ENCODE assay signal across 11 cellular contexts in the genomic region with DNA sequence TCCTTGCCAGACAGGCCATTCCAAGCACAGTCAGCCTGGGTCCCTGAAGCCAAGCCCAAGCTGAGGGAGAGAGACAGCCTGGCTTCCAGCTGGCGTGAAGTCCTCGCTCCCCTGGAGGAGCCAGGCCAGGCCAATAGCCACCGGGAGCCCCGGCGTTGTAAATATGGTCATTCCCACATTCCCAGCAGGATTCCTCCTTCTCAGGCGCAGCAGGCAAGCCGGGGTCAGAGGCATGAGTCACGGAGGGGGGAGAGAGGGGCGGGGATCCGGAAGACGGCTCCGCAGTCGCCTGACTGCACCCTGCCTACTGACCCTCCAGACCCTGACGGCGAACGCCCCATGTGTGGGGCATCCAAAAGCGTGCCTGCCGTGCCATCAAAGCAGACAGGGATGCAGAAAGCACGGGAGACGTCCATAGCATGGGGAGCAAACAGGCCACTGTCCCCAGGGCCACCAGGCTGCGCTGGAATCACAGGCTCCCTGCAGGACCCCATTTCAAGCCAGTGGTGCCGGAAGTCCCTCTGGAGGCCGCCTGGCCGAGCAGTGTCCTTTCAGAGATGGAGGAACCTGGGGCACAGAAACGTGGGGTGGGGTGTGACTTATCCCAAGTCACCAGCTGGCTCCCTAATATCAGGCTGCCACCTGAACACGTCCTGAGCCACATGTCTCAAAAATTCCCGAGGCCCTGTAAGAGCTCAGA. TPM values are rescaled to one million over a fixed set of nuclear protein-coding genes. Genes with fewer than 3 reads are reported as not detected.
A peak's percentile ranks its signal among the peaks of the same experiment; 100 is the strongest.
DNase-seq lines count a peak whose midpoint lies in the region; ATAC-seq and TF ChIP-seq lines count a peak whose summit lies in the region.
"Had no signal": no experiment of that assay in that cellular context is flagged by ENCODE, and none has a peak within 500 bp of the region (broad histone marks: within the 10 kb centered on the region; RNA-seq: fewer than 3 reads in every experiment).

No MANE protein-coding gene starts in this region.

- H3K9ac ChIP-seq in mammary epithelial cell (ENCODE audit: insufficient read depth, low read length): no peak overlapping the region

- H3K27me3 Mint-ChIP-seq in mesothelial cell of epicardium (ENCODE audit: low read depth): no peaks in the 10 kb centered on the region
- peaks cover 10% of the 10 kb centered on the region for H3K27me3 Mint-ChIP-seq in activated naive CD8-positive, alpha-beta T cell treated with anti-CD3 and anti-CD28 coated beads for 36 hours

- H3K36me3 ChIP-seq in breast epithelium: no peaks in the 10 kb centered on the region
- no peaks in the 10 kb centered on the region for H3K36me3 ChIP-seq in mammary epithelial cell (ENCODE audit: insufficient read depth, low read length)
- no peaks in the 10 kb centered on the region for H3K36me3 ChIP-seq in vagina
- H3K36me3 ChIP-seq: SJSA1 had no signal

- TF ChIP-seq POLR2A in breast epithelium (IDR thresholded peaks at IDR 0.05): no peak
- no peak for TF ChIP-seq POLR2A in vagina (IDR thresholded peaks at IDR 0.05)

- WGBS in mammary epithelial cell (ENCODE audit: low coverage, missing lambda C conversion rate): 87% methylated on average over 18 of the region's 27 CpGs

- no peaks in the 10 kb centered on the region for H3K79me2 ChIP-seq in mammary epithelial cell (ENCODE audit: insufficient read depth, low read length)

- H3K9me3 ChIP-seq in breast epithelium: no peaks in the 10 kb centered on the region
- no peaks in the 10 kb centered on the region for H3K9me3 ChIP-seq in mammary epithelial cell (replicated peaks; ENCODE audit: insufficient read depth, low read length)
- H3K9me3 ChIP-seq in vagina: no peaks in the 10 kb centered on the region
- H3K9me3 ChIP-seq: A549, SJSA1 had no signal

- CTCF ChIA-PET in mammary epithelial cell (lab: Charles Lee; ENCODE audit: low non-redundant PET): no interaction called here

- no peaks in the 10 kb centered on the region for H3K9me3 Mint-ChIP-seq in mesothelial cell of epicardium
- no peaks in the 10 kb centered on the region for H3K9me3 Mint-ChIP-seq in activated naive CD8-positive, alpha-beta T cell treated with anti-CD3 and anti-CD28 coated beads for 36 hours

- H4K20me1 ChIP-seq in mammary epithelial cell (ENCODE audit: insufficient read depth, low read length): no peaks in the 10 kb centered on the region

- H3K4me3 Mint-ChIP-seq in mesothelial cell of epicardium: no peak overlapping the region
- H3K4me3 Mint-ChIP-seq in activated naive CD8-positive, alpha-beta T cell treated with anti-CD3 and anti-CD28 coated beads for 36 hours: no peak overlapping the region

- H3K4me1 ChIP-seq in breast epithelium (peaks cover 0 to 3% of the 10 kb centered on the region in 2 donors), mammary epithelial cell (ENCODE audit: insufficient read depth, low read length) (no peaks in the 10 kb centered on the region), vagina (peaks cover 78% of the 10 kb centered on the region)
- H3K4me1 ChIP-seq: A549 had no signal

- H3K4me2 ChIP-seq in mammary epithelial cell (ENCODE audit: insufficient read depth, low read depth, low read length): no peak overlapping the region
- H3K4me2 ChIP-seq: A549 had no signal

- DNase-seq in breast epithelium (ENCODE audit: low spot score in 2 of 2) (peak in 1 of 2 donors; percentile 27), mammary epithelial cell (no peak), fibroblast of gingiva (ENCODE audit: low read depth) (peak; percentile 90), mesothelial cell of epicardium (ENCODE audit: low spot score in 2 of 2, unreplicated experiment in 2 of 2) (no peak), vagina (ENCODE audit: extremely low spot score in 2 of 2) (no peak), NCI-H1092 (lab: John Stamatoyannopoulos, UW) (no peak)
- DNase-seq in activated naive CD8-positive, alpha-beta T cell treated with anti-CD3 and anti-CD28 coated beads for 36 hours: no peak
- DNase-seq: activated gamma-delta T cell had no signal

- no peak for TF ChIP-seq CTCF in breast epithelium (IDR thresholded peaks at IDR 0.05)
- no peak for TF ChIP-seq CTCF in mammary epithelial cell (conservative IDR thresholded peaks at IDR 0.05 in 1 of 2, IDR thresholded peaks at IDR 0.05 in 1 of 2; ENCODE audit: extremely low read depth in 1 of 2, insufficient read depth in 1 of 2, low read depth in 1 of 2, low read length in 2 of 2)
- no peak for TF ChIP-seq CTCF in mesothelial cell of epicardium (IDR thresholded peaks at IDR 0.05; ENCODE audit: unreplicated experiment)
- TF ChIP-seq CTCF in vagina (IDR thresholded peaks at IDR 0.05): no peak

- dilution Hi-C loops in mammary epithelial cell (cut with HindIII; ENCODE audit: low sequenced_read_pairs): loop anchor here (5.0 kb wide), 1 partner anchor 84 kb away; no protein-coding TSS in a partner anchor

- H3K27ac ChIP-seq in breast epithelium (peak overlapping the region; percentile 42 to 76), mammary epithelial cell (ENCODE audit: insufficient read depth, low read depth, low read length) (no peak overlapping the region), vagina (peak overlapping the region; percentile 87)
- H3K27ac ChIP-seq: SJSA1 had no signal

- in situ Hi-C loops in mammary epithelial cell (cut with MboI; ENCODE audit: low sequenced_read_pairs in 2 of 2): no loop called here

- H3K27ac Mint-ChIP-seq in mesothelial cell of epicardium: peak overlapping the region; percentile 59
- H3K27ac Mint-ChIP-seq in activated naive CD8-positive, alpha-beta T cell treated with anti-CD3 and anti-CD28 coated beads for 36 hours: no peak overlapping the region

- H3K4me3 ChIP-seq in breast epithelium: peak overlapping the region in 1 of 3 donors; percentile 41
- H3K4me3 ChIP-seq in mammary epithelial cell (replicated peaks in 1 of 3; ENCODE audit: insufficient read depth in 1 of 3, low read depth in 2 of 3, low read length in 3 of 3): no peak overlapping the region
- H3K4me3 ChIP-seq in vagina: peak overlapping the region in 1 of 2 donors; percentile 30
- H3K4me3 ChIP-seq: A549, SJSA1 had no signal

- H3K36me3 Mint-ChIP-seq in mesothelial cell of epicardium: no peaks in the 10 kb centered on the region
- H3K36me3 Mint-ChIP-seq in activated naive CD8-positive, alpha-beta T cell treated with anti-CD3 and anti-CD28 coated beads for 36 hours: no peaks in the 10 kb centered on the region

- ATAC-seq in GM21360 (IDR thresholded peaks at IDR 0.05; ENCODE audit: unreplicated experiment): no peak

- peaks cover 29% of the 10 kb centered on the region for H3K4me1 Mint-ChIP-seq in mesothelial cell of epicardium
- H3K4me1 Mint-ChIP-seq in activated naive CD8-positive, alpha-beta T cell treated with anti-CD3 and anti-CD28 coated beads for 36 hours: no peaks in the 10 kb centered on the region

- H2AFZ ChIP-seq in mammary epithelial cell (ENCODE audit: low read depth, low read length): no peak overlapping the region

- intact Hi-C loops in breast epithelium (cut with DNase I; ENCODE audit: low total_unique reads): no loop called here
- intact Hi-C loops in mammary epithelial cell (cut with micrococcal nuclease): no loop called here
- intact Hi-C loops in vagina (cut with DNase I): no loop called here

- BruUV-seq in mammary epithelial cell (replicated peaks; lab: Mats Ljungman, UMichigan): no TSS peak

- no peaks in the 10 kb centered on the region for H3K27me3 ChIP-seq in breast epithelium
- H3K27me3 ChIP-seq in mammary epithelial cell (ENCODE audit: insufficient read depth, low read length): no peaks in the 10 kb centered on the region
- no peaks in the 10 kb centered on the region for H3K27me3 ChIP-seq in vagina
- H3K27me3 ChIP-seq: SJSA1 had no signal

RNA-seq across cellular contexts. Expression of a gene that starts 48.2 kb away (rescaled TPM):
- total RNA-seq in breast epithelium (100 to 1,000 TPM in 2 of 3 donors, 10 to 100 TPM in 1; 38.2 to 200 (median 178) TPM), mammary epithelial cell (10 to 100 TPM in 1 of 2 donors, under 1 TPM in 1; 0.83 to 17.6 TPM), mesothelial cell of epicardium (17.8 to 19.6 TPM (median 18.6 TPM) in 3 replicates), vagina (214 TPM)
- 23.2 TPM for polyA plus RNA-seq in mammary epithelial cell
- polyA minus RNA-seq in mammary epithelial cell: 2.3 TPM
- total RNA-seq in activated naive CD8-positive, alpha-beta T cell treated with anti-CD3 and anti-CD28 coated beads for 36 hours: not detected
